ENCODE assay signal across 24 cellular contexts in genomic region chr11:106176817-106177216, GRCh38.
"Had no signal": no experiment of that assay in that cellular context is flagged by ENCODE, and none has a peak within 500 bp of the region (broad histone marks: within the 10 kb centered on the region; RNA-seq: fewer than 3 reads in every experiment).

No MANE protein-coding gene starts in this region.

- H3K9ac ChIP-seq: SK-N-SH had no signal

- H3K9me3 ChIP-seq: SK-N-SH had no signal

- H3K27ac Mint-ChIP-seq: IgD-negative memory B cell had no signal

- H3K4me2 ChIP-seq: SK-N-SH had no signal

- H3K27ac ChIP-seq: HL-60 had no signal

- H3K36me3 Mint-ChIP-seq: IgD-negative memory B cell had no signal

- H3K27me3 Mint-ChIP-seq: IgD-negative memory B cell had no signal

- DNase-seq: KBM-7, MV-4-11, NCI-H1092, NCI-H1105 treated with DMSO at 0.1 percent for 48 hours, NCI-H1417 treated with DMSO at 0.1 percent for 48 hours, NCI-H146, NCI-H1694 treated with DMSO at 0.1 percent for 48 hours, NCI-H1930, NCI-H2081, NCI-H2107, NCI-H226, NCI-H446, NCI-H510A, NCI-H524 treated with DMSO at 0.1 percent for 48 hours, NCI-H69, NCI-H774, RPMI8226, SHP77, SK-N-SH, SW 1271 had no signal

- H3K4me1 Mint-ChIP-seq: IgD-negative memory B cell had no signal

- FAIRE-seq: HTR-8/SVneo, RCC 7860 had no signal
